Comparison of ENCODE assay signal across 26 cellular contexts in genomic region chr3:128841926-128842920, GRCh38.
"Had no signal": no experiment of that assay in that cellular context is flagged by ENCODE, and none has a peak within 500 bp of the region (broad histone marks: within the 10 kb centered on the region; RNA-seq: fewer than 3 reads in every experiment).

No MANE protein-coding gene starts in this region.

- H3K9me3 ChIP-seq: esophagus squamous epithelium, gastrocnemius medialis, pancreas, psoas muscle, stomach, suprapubic skin, tibial nerve had no signal

- H3K27me3 ChIP-seq: cardiac muscle cell, esophagus squamous epithelium, gastrocnemius medialis, pancreas, stomach, suprapubic skin, tibial nerve had no signal

- H3K27ac ChIP-seq: cardiac muscle cell, esophagus squamous epithelium, gastrocnemius medialis, pancreas, psoas muscle, stomach, suprapubic skin, tibial nerve, VCaP had no signal

- DNase-seq: activated CD4-positive, alpha-beta T cell treated with anti-CD3 and anti-CD28 coated beads, Interleukin-2, amount 10 ng/mL, durations not matched to agents 7 days and 5 days; activated CD8-positive, alpha-beta T cell treated with anti-CD3 and anti-CD28 coated beads, Interleukin-2, amount 10 ng/mL, durations not matched to agents 7 days and 5 days; activated naive CD4-positive, alpha-beta T cell treated with Interleukin-2 at 50 U/mL for 16 hours; activated naive CD8-positive, alpha-beta T cell treated with anti-CD3 and anti-CD28 coated beads, Interleukin-2, amount 10 ng/mL, durations not matched to agents 7 days and 5 days; activated T-cell treated with anti-CD3 and anti-CD28 coated beads, Interleukin-2, amount 50 U/mL, for 1 hour; amygdala; cortex of kidney; endodermal cell; esophagus squamous epithelium; gastrocnemius medialis; hypothalamus; left ventricle myocardium superior; midbrain; natural killer cell; pancreas; psoas muscle; right cardiac atrium; stimulated activated CD4-positive, alpha-beta T cell treated with anti-CD3 and anti-CD28 coated beads, Interleukin-1b, Interleukin-23, amount 100 ng/mL, for 48 hours; stomach had no signal

- H3K4me3 Mint-ChIP-seq: activated CD4-positive, alpha-beta T cell treated with anti-CD3 and anti-CD28 coated beads, Interleukin-2, amount 10 ng/mL, durations not matched to agents 7 days and 5 days; activated CD8-positive, alpha-beta T cell treated with anti-CD3 and anti-CD28 coated beads, Interleukin-2, amount 10 ng/mL, durations not matched to agents 7 days and 5 days; activated naive CD8-positive, alpha-beta T cell treated with anti-CD3 and anti-CD28 coated beads, Interleukin-2, amount 10 ng/mL, durations not matched to agents 7 days and 5 days; endodermal cell; natural killer cell had no signal

- H3K27me3 Mint-ChIP-seq: activated CD4-positive, alpha-beta T cell treated with anti-CD3 and anti-CD28 coated beads, Interleukin-2, amount 10 ng/mL, durations not matched to agents 7 days and 5 days had no signal

- H3K9me3 Mint-ChIP-seq: activated CD4-positive, alpha-beta T cell treated with anti-CD3 and anti-CD28 coated beads, Interleukin-2, amount 10 ng/mL, durations not matched to agents 7 days and 5 days; activated naive CD8-positive, alpha-beta T cell treated with anti-CD3 and anti-CD28 coated beads, Interleukin-2, amount 10 ng/mL, durations not matched to agents 7 days and 5 days; activated T-helper 2 cell treated with anti-CD3 and anti-CD28 coated beads, Interferon-gamma antibody, Interleukin-2, Interleukin-4, amounts not matched to agents 10 μg/mL and 5 μg/mL and 100 μg/mL, durations not matched to agents 14 hours and 24 hours and 36 hours; natural killer cell had no signal

- ATAC-seq: activated CD4-positive, CD25-positive, alpha-beta regulatory T cell treated with anti-CD3 and anti-CD28 coated beads, Interleukin-2, amount 50 U/mL, for 24 hours; activated CD8-positive, alpha-beta T cell treated with anti-CD3 and anti-CD28 coated beads, Interleukin-2, amount 10 ng/mL, durations not matched to agents 7 days and 5 days; gastrocnemius medialis; left ventricle myocardium superior; natural killer cell; pancreas; psoas muscle; right cardiac atrium had no signal

- H3K4me3 ChIP-seq: cardiac muscle cell, esophagus squamous epithelium, gastrocnemius medialis, pancreas, psoas muscle, stomach, suprapubic skin, tibial nerve had no signal

- H3K36me3 ChIP-seq: cardiac muscle cell, esophagus squamous epithelium, gastrocnemius medialis, pancreas, stomach, suprapubic skin, tibial nerve had no signal

- H3K27ac Mint-ChIP-seq: activated CD4-positive, alpha-beta T cell treated with anti-CD3 and anti-CD28 coated beads, Interleukin-2, amount 10 ng/mL, durations not matched to agents 7 days and 5 days; activated CD8-positive, alpha-beta T cell treated with anti-CD3 and anti-CD28 coated beads, Interleukin-2, amount 10 ng/mL, durations not matched to agents 7 days and 5 days; activated naive CD8-positive, alpha-beta T cell treated with anti-CD3 and anti-CD28 coated beads, Interleukin-2, amount 10 ng/mL, durations not matched to agents 7 days and 5 days; activated T-helper 2 cell treated with anti-CD3 and anti-CD28 coated beads, Interferon-gamma antibody, Interleukin-2, Interleukin-4, amounts not matched to agents 10 μg/mL and 5 μg/mL and 100 μg/mL, durations not matched to agents 14 hours and 24 hours and 36 hours; endodermal cell; natural killer cell had no signal

- H3K36me3 Mint-ChIP-seq: activated naive CD8-positive, alpha-beta T cell treated with anti-CD3 and anti-CD28 coated beads, Interleukin-2, amount 10 ng/mL, durations not matched to agents 7 days and 5 days; natural killer cell had no signal

- FAIRE-seq: pancreas, urothelium cell line had no signal
